2 cellular contexts compared by ENCODE assay signal in the genomic region with DNA sequence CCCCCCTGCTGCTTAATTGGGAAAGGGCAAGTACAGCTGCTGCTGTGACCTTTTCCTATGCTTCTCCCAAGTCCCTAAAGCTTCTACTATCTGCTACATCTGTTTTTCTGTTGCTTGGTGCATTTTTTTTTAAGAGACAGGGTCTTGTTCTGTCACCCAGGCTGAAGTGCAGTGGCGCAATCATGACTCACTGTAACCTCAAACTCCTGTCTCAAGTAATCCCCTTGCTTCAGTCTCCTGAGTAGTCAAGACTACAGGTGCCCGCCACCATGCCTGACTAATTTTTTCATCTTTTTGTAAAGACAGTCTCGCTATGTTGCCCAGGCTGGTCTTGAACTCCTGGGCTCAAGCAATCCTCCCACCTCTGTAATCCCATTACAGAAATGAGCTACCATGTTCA.
TF ChIP-seq lines count a peak whose summit lies in the region.

No MANE protein-coding gene starts in this region.

TF ChIP-seq in K562, 482 proteins besides CTCF, POLR2A, EP300 and RAD21:
- TF ChIP-seq PCBP1 (IDR thresholded peaks at IDR 0.05; ENCODE audit: low read depth, low read length, poor library complexity, severe bottlenecking) (no peak), CEBPG (CRISPR knock-in tag; IDR thresholded peaks at IDR 0.05) (no peak), CEBPG (tag; conservative IDR thresholded peaks at IDR 0.05 in 1 of 2, IDR thresholded peaks at IDR 0.05 in 1 of 2) (peak in 1 of 2 experiments; percentile 40; a peak in 1 of 4 replicates), FOSL1 (tag; conservative IDR thresholded peaks at IDR 0.05) (peak; percentile 37)
TF ChIP-seq in K562: peak in this region for 2.

TF ChIP-seq in SK-N-SH treated with all-trans-retinoic acid at 6 μM for 48 hours, 23 proteins besides CTCF, POLR2A, EP300 and RAD21:
- TF ChIP-seq ZNF565 (CRISPR knock-in tag; conservative IDR thresholded peaks at IDR 0.05; ENCODE audit: low read depth) (no peak), ZNF70 (CRISPR knock-in tag; IDR thresholded peaks at IDR 0.05) (no peak), PPARA (CRISPR knock-in tag; IDR thresholded peaks at IDR 0.05; ENCODE audit: borderline replicate concordance) (no peak), SNAI2 (CRISPR knock-in tag; IDR thresholded peaks at IDR 0.05) (no peak), ARNTL (CRISPR knock-in tag; IDR thresholded peaks at IDR 0.05; ENCODE audit: borderline replicate concordance, low read depth) (no peak), ZNF8 (CRISPR knock-in tag; IDR thresholded peaks at IDR 0.05) (no peak), TCF4 (CRISPR knock-in tag; IDR thresholded peaks at IDR 0.05; ENCODE audit: borderline replicate concordance) (no peak), TSHZ2 (CRISPR knock-in tag; IDR thresholded peaks at IDR 0.05) (no peak), PATZ1 (CRISPR knock-in tag; IDR thresholded peaks at IDR 0.05; ENCODE audit: borderline replicate concordance) (no peak), ISL1 (CRISPR knock-in tag; IDR thresholded peaks at IDR 0.05) (no peak), ZFP30 (CRISPR knock-in tag; IDR thresholded peaks at IDR 0.05) (no peak), ZC3H10 (CRISPR knock-in tag; IDR thresholded peaks at IDR 0.05) (no peak), ZFP3 (CRISPR knock-in tag; IDR thresholded peaks at IDR 0.05) (no peak), GLIS3 (CRISPR knock-in tag; IDR thresholded peaks at IDR 0.05) (no peak), TOX (CRISPR knock-in tag; IDR thresholded peaks at IDR 0.05; ENCODE audit: borderline replicate concordance) (no peak)
- TF ChIP-seq, protein P1, sequence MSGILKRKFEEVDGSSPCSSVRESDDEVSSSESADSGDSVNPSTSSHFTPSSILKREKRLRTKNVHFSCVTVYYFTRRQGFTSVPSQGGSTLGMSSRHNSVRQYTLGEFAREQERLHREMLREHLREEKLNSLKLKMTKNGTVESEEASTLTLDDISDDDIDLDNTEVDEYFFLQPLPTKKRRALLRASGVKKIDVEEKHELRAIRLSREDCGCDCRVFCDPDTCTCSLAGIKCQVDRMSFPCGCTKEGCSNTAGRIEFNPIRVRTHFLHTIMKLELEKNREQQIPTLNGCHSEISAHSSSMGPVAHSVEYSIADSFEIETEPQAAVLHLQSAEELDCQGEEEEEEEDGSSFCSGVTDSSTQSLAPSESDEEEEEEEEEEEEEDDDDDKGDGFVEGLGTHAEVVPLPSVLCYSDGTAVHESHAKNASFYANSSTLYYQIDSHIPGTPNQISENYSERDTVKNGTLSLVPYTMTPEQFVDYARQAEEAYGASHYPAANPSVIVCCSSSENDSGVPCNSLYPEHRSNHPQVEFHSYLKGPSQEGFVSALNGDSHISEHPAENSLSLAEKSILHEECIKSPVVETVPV (CRISPR knock-in tag; IDR thresholded peaks at IDR 0.05) = no peak
